ENCODE assay signal across 1 cellular context in genomic region chr7:101363196-101363733, GRCh38.
TF ChIP-seq lines count a peak whose summit lies in the region.

No MANE protein-coding gene starts in this region.

TF ChIP-seq in HCT116, 20 proteins besides CTCF, POLR2A, EP300 and RAD21 (continued from another document):
- TF ChIP-seq REST (IDR thresholded peaks at IDR 0.05; ENCODE audit: low read depth) (no peak), ZBTB33 (IDR thresholded peaks at IDR 0.05; ENCODE audit: extremely low read depth, insufficient replicate concordance, low read length) (no peak)
